Comparison of ENCODE assay signal across 8 cellular contexts in genomic region chrX:149504915-149505651, GRCh38. TPM values are rescaled to one million over a fixed set of nuclear protein-coding genes. Genes with fewer than 3 reads are reported as not detected.
DNase-seq lines count a peak whose midpoint lies in the region; ATAC-seq, FAIRE-seq and TF ChIP-seq lines count a peak whose summit lies in the region.

A gene with protein sequence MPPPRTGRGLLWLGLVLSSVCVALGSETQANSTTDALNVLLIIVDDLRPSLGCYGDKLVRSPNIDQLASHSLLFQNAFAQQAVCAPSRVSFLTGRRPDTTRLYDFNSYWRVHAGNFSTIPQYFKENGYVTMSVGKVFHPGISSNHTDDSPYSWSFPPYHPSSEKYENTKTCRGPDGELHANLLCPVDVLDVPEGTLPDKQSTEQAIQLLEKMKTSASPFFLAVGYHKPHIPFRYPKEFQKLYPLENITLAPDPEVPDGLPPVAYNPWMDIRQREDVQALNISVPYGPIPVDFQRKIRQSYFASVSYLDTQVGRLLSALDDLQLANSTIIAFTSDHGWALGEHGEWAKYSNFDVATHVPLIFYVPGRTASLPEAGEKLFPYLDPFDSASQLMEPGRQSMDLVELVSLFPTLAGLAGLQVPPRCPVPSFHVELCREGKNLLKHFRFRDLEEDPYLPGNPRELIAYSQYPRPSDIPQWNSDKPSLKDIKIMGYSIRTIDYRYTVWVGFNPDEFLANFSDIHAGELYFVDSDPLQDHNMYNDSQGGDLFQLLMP (minus strand): TSS chrX:149505306. CDS start chrX:149505137, 169 bp downstream.

- TF ChIP-seq CTCF in BJ (IDR thresholded peaks at IDR 0.05; ENCODE audit: insufficient read depth, low read depth, low read length) = no peak

- CTCF ChIA-PET in BJ (lab: Yijun Ruan, JAX) = no interaction called here

- intact Hi-C loops in left colon (cut with DNase I, micrococcal nuclease) = no loop called here

- FAIRE-seq in GM19239 (lab: Jason Lieb, UNC) (no peak), colon (lab: Jason Lieb, UNC) (peak; percentile 38)

- DNase-seq in BJ (ENCODE audit: low read depth) = peak; percentile 36
- peak; percentile 42 for DNase-seq in GM19239 (ENCODE audit: insufficient read length, low spot score)
- peak; percentile 73 to 93 for DNase-seq in NCI-H526 (lab: John Stamatoyannopoulos, UW)
- peak; percentile 89 for DNase-seq in activated CD4-positive, alpha-beta T cell treated with anti-CD3 and anti-CD28 coated beads for 48 hours
- DNase-seq in left colon = peak; percentile 91
- DNase-seq in stimulated activated CD4-positive, alpha-beta T cell treated with anti-CD3 and anti-CD28 coated beads, Interleukin-1b, Interleukin-23, amount 100 ng/mL, for 4 hours (ENCODE audit: low read depth in 2 of 2) = peak; percentile 60 to 71

- peak; percentile 72 for ATAC-seq in HG03442 (IDR thresholded peaks at IDR 0.05; ENCODE audit: unreplicated experiment)
- peak; percentile 98 for ATAC-seq in left colon

- POLR2A ChIA-PET in BJ (lab: Charles Lee) = interaction anchor here (0.6 kb wide), 1 partner anchor 1900 kb away, joined by 3 read pairs; no protein-coding TSS in a partner anchor

- H3K4me3 ChIP-seq in BJ (ENCODE audit: low read depth, low read length) = peak within 1 kb of the TSS; percentile 69

- no peaks in the 10 kb centered on the region for H3K27me3 ChIP-seq in BJ (ENCODE audit: control insufficient read depth, insufficient read depth, low read length)

- peaks cover 10% of the 10 kb centered on the region for H3K36me3 ChIP-seq in BJ (ENCODE audit: control insufficient read depth, insufficient read depth, low read length)

RNA-seq across cellular contexts. Expression of the gene that starts here (rescaled TPM):
- polyA plus RNA-seq in BJ (2011; rRNA removed) = 77.8 and 108 TPM in 2 replicates
- polyA minus RNA-seq in BJ (2011; rRNA and poly(A)+ RNA removed) = 42.9 and 61.8 TPM in 2 replicates
- total RNA-seq in left colon = 10 to 100 TPM; 28.8 to 58.5 TPM

Comparison
In these comparisons a context has a peak if more than half of its experiments do, and no peak if none do; other contexts are left out.
1. Peak in every context shown above with its lines: DNase-seq, ATAC-seq and H3K4me3 ChIP-seq.
2. DNase-seq: peak in every context shown above with its lines; median percentile 91 in left colon; 89 in activated CD4-positive, alpha-beta T cell treated with anti-CD3 and anti-CD28 coated beads for 48 hours; 83 in NCI-H526; 66 in stimulated activated CD4-positive, alpha-beta T cell treated with anti-CD3 and anti-CD28 coated beads, Interleukin-1b, Interleukin-23, amount 100 ng/mL, for 4 hours; 42 in GM19239; 36 in BJ.